12 cellular contexts compared by ENCODE assay signal in the genomic region with DNA sequence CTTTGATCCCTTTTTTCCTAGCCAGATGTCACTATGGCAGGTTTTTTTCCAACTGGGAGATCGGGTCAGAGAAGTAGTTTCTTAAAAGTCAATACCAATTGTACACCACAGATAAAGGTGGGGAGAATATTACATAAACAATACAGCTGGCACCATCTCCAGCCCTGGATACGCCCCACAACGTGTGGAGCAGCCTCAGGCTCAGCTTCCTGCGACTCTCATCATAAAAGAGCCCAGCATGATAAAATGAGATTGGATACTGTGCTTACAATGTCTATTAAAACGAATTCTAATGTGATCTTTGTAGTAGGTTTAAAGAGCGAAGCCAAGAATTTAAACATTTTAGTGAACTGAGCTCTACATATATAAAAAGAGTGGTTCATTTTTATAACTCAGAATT.
"Had no signal": no experiment of that assay in that cellular context is flagged by ENCODE, and none has a peak within 500 bp of the region (broad histone marks: within the 10 kb centered on the region; RNA-seq: fewer than 3 reads in every experiment).

No MANE protein-coding gene starts in this region.

- H3K4me3 ChIP-seq: thyroid gland had no signal

- DNase-seq: activated CD8-positive, alpha-beta memory T cell treated with anti-CD3 and anti-CD28 coated beads for 24 hours; activated naive CD8-positive, alpha-beta T cell treated with anti-CD3 and anti-CD28 coated beads for 36 hours; amygdala; cortex of kidney; effector memory CD4-positive, alpha-beta T cell; foreskin fibroblast; kidney glomerular epithelial cell; mesendoderm; occipital lobe; thyroid gland had no signal

- ATAC-seq: stimulated activated effector memory CD8-positive, alpha-beta T cell treated with anti-CD3 and anti-CD28 coated beads, Interleukin-12 subunit alpha, Interleukin-12 subunit beta, amount 100 ng/mL, for 72 hours; WTC11 had no signal

- H3K9me3 ChIP-seq: thyroid gland had no signal

- H3K27ac ChIP-seq: thyroid gland had no signal

- H3K36me3 ChIP-seq: thyroid gland had no signal
